Comparison of ENCODE assay signal across 14 cellular contexts in genomic region chr16:49620868-49621239, GRCh38.
DNase-seq lines count a peak whose midpoint lies in the region; ATAC-seq, FAIRE-seq and TF ChIP-seq lines count a peak whose summit lies in the region.
"Had no signal": no experiment of that assay in that cellular context is flagged by ENCODE, and none has a peak within 500 bp of the region (broad histone marks: within the 10 kb centered on the region; RNA-seq: fewer than 3 reads in every experiment).

No MANE protein-coding gene starts in this region.

- H3K36me3 ChIP-seq in left ventricle myocardium inferior: no peaks in the 10 kb centered on the region
- H3K36me3 ChIP-seq in rectal smooth muscle tissue (ENCODE audit: control insufficient read depth, insufficient read depth, low read length): no peaks in the 10 kb centered on the region
- no peaks in the 10 kb centered on the region for H3K36me3 ChIP-seq in breast epithelium
- H3K36me3 ChIP-seq: neutrophil, WERI-Rb-1 had no signal

- peak overlapping the region; percentile 31; the same call in 2 of the 3 replicates for H3K4me2 ChIP-seq in A549

- TF ChIP-seq RAD21 in A549 (conservative IDR thresholded peaks at IDR 0.05 in 1 of 2, IDR thresholded peaks at IDR 0.05 in 1 of 2): no peak

- peaks cover 5% of the 10 kb centered on the region; the same call in 1 of the 2 replicates for H3K36me3 Mint-ChIP-seq in WTC11

- intact Hi-C loops in left ventricle myocardium inferior (cut with micrococcal nuclease): no loop called here
- intact Hi-C loops in breast epithelium (cut with DNase I; ENCODE audit: low total_unique reads): no loop called here

- 29% methylated on average over 4 of the region's 6 CpGs for WGBS in A549 (ENCODE audit: missing lambda C conversion rate)

- TF ChIP-seq EP300 in A549 (IDR thresholded peaks at IDR 0.05): no peak

- H3K27ac ChIP-seq in A549: peak overlapping the region in 1 of 2 experiments; percentile 76; a peak in 3 of 6 replicates
- H3K27ac ChIP-seq in left ventricle myocardium inferior (replicated peaks): peak overlapping the region; percentile 80
- H3K27ac ChIP-seq in rectal smooth muscle tissue (ENCODE audit: low read depth, low read length): peak overlapping the region; percentile 78
- H3K27ac ChIP-seq in breast epithelium: peak overlapping the region in 1 of 2 donors; percentile 80
- H3K27ac ChIP-seq: neutrophil, WERI-Rb-1 had no signal

- no peaks in the 10 kb centered on the region for H3K27me3 Mint-ChIP-seq in WTC11 (ENCODE audit: low read depth)
- H3K27me3 Mint-ChIP-seq: stimulated activated naive CD8-positive, alpha-beta T cell treated with anti-CD3 and anti-CD28 coated beads, Interleukin-15, Interleukin-2, amounts not matched to agents 100 ng/mL and 50 ng/mL, for 24 hours had no signal

- peaks cover 15% of the 10 kb centered on the region for H3K4me1 Mint-ChIP-seq in WTC11

- CTCF ChIA-PET in A549 (lab: Yijun Ruan, JAX) (no interaction called here), WTC11 (lab: Charles Lee) (interaction anchor here (0.5 to 1.2 kb wide), 4 partner anchors 23 to 237 kb away, joined by 3 to 5 read pairs (median 3); no protein-coding TSS in a partner anchor)

- TF ChIP-seq POLR2A in A549 (IDR thresholded peaks at IDR 0.05; ENCODE audit: low read length) (no peak), breast epithelium (IDR thresholded peaks at IDR 0.05) (no peak), GM12891 (IDR thresholded peaks at IDR 0.05; ENCODE audit: low read depth, low read length) (no peak)

- ATAC-seq in A549 (peak; percentile 12 to 45; a peak in 3 of 6 replicates), WTC11 (peak; percentile 48; the same call in 1 of the 2 replicates)

- H3K4me3 Mint-ChIP-seq in WTC11: no peak overlapping the region
- H3K4me3 Mint-ChIP-seq: stimulated activated naive CD8-positive, alpha-beta T cell treated with anti-CD3 and anti-CD28 coated beads, Interleukin-15, Interleukin-2, amounts not matched to agents 100 ng/mL and 50 ng/mL, for 24 hours had no signal

- TF ChIP-seq CTCF in A549 (IDR thresholded peaks at IDR 0.05): no peak
- no peak for TF ChIP-seq CTCF in WTC11 (IDR thresholded peaks at IDR 0.05)
- no peak for TF ChIP-seq CTCF in left ventricle myocardium inferior (IDR thresholded peaks at IDR 0.05; ENCODE audit: borderline replicate concordance)
- TF ChIP-seq CTCF in breast epithelium (IDR thresholded peaks at IDR 0.05): no peak

- H3K27me3 ChIP-seq in left ventricle myocardium inferior (ENCODE audit: low read depth) (no peaks in the 10 kb centered on the region), rectal smooth muscle tissue (ENCODE audit: control insufficient read depth, insufficient read depth, low read length) (no peaks in the 10 kb centered on the region), breast epithelium (no peaks in the 10 kb centered on the region)
- H3K27me3 ChIP-seq: neutrophil had no signal

- H3K9me3 ChIP-seq in A549 (no peaks in the 10 kb centered on the region), left ventricle myocardium inferior (replicated peaks) (no peaks in the 10 kb centered on the region), breast epithelium (no peaks in the 10 kb centered on the region)
- H3K9me3 ChIP-seq: neutrophil had no signal

- no peaks in the 10 kb centered on the region for H3K9me3 Mint-ChIP-seq in WTC11
- H3K9me3 Mint-ChIP-seq: brain; stimulated activated naive CD8-positive, alpha-beta T cell treated with anti-CD3 and anti-CD28 coated beads, Interleukin-15, Interleukin-2, amounts not matched to agents 100 ng/mL and 50 ng/mL, for 24 hours had no signal

- H3K4me1 ChIP-seq in A549 (peaks cover 13% of the 10 kb centered on the region), left ventricle myocardium inferior (peaks cover 19% of the 10 kb centered on the region), rectal smooth muscle tissue (ENCODE audit: control insufficient read depth, insufficient read depth, low read length) (peaks cover 16% of the 10 kb centered on the region), breast epithelium (no peaks in the 10 kb centered on the region)

- POLR2A ChIA-PET in A549 (lab: Yijun Ruan, JAX): no interaction called here
- POLR2A ChIA-PET in WTC11 (lab: Charles Lee): no interaction called here

- FAIRE-seq in A549 (lab: Jason Lieb, UNC) (no peak), GM12891 (lab: Jason Lieb, UNC) (no peak), GM19239 (lab: Jason Lieb, UNC) (no peak)

- DNase-seq in A549 (ENCODE audit: low read depth in 1 of 2, low spot score in 1 of 2) (no peak), WTC11 (ENCODE audit: low spot score) (no peak), left ventricle myocardium inferior (no peak), COR-L47 (lab: John Stamatoyannopoulos, UW) (no peak), breast epithelium (ENCODE audit: low spot score in 2 of 2) (no peak), GM12891 (ENCODE audit: insufficient read length, low spot score) (no peak), GM19239 (ENCODE audit: insufficient read length, low spot score) (no peak)
- DNase-seq: RPMI8226; stimulated activated CD4-positive, alpha-beta T cell treated with anti-CD3 and anti-CD28 coated beads, Interleukin-4, amount 100 ng/mL, for 24 hours; WERI-Rb-1 had no signal

- no peak overlapping the region for H3K4me3 ChIP-seq in A549
- no peak overlapping the region for H3K4me3 ChIP-seq in left ventricle myocardium inferior
- no peak overlapping the region for H3K4me3 ChIP-seq in rectal smooth muscle tissue (ENCODE audit: low read length)
- no peak overlapping the region for H3K4me3 ChIP-seq in breast epithelium

- no peak overlapping the region for H3K9ac ChIP-seq in rectal smooth muscle tissue (ENCODE audit: low read length)

- no peak overlapping the region for H3K27ac Mint-ChIP-seq in WTC11
- H3K27ac Mint-ChIP-seq: stimulated activated naive CD8-positive, alpha-beta T cell treated with anti-CD3 and anti-CD28 coated beads, Interleukin-15, Interleukin-2, amounts not matched to agents 100 ng/mL and 50 ng/mL, for 24 hours had no signal

TF ChIP-seq in A549, 52 proteins besides CTCF, POLR2A, EP300 and RAD21 (continues in another document):
- TF ChIP-seq PBX3 (IDR thresholded peaks at IDR 0.05) (no peak), EHMT2 (IDR thresholded peaks at IDR 0.05; ENCODE audit: low read depth) (no peak), GATA3 (IDR thresholded peaks at IDR 0.05; ENCODE audit: borderline replicate concordance) (no peak), HOXB13 (CRISPR knock-in tag; IDR thresholded peaks at IDR 0.05; ENCODE audit: low read depth) (no peak), RCOR1 (IDR thresholded peaks at IDR 0.05; ENCODE audit: low read depth, low read length) (no peak), MYC (IDR thresholded peaks at IDR 0.05; ENCODE audit: borderline replicate concordance, low read length) (no peak), SREBF2 (IDR thresholded peaks at IDR 0.05) (no peak), ZSCAN20 (CRISPR knock-in tag; IDR thresholded peaks at IDR 0.05) (no peak)

TF ChIP-seq in WTC11, 78 proteins besides CTCF, POLR2A, EP300 and RAD21:
- TF ChIP-seq ZNF423 (CRISPR knock-in tag; IDR thresholded peaks at IDR 0.05): peak; percentile 84
- TF ChIP-seq GTF2I (CRISPR knock-in tag; conservative IDR thresholded peaks at IDR 0.05): no peak

TF ChIP-seq in GM12891, 5 proteins besides CTCF, POLR2A, EP300 and RAD21:
- TF ChIP-seq POLR2AphosphoS5 (IDR thresholded peaks at IDR 0.05; ENCODE audit: low read depth, low read length): no peak
- no peak for TF ChIP-seq POU2F2 (IDR thresholded peaks at IDR 0.05; ENCODE audit: low read depth, low read length)
- no peak for TF ChIP-seq TAF1 (IDR thresholded peaks at IDR 0.05; ENCODE audit: low read depth, low read length)
- no peak for TF ChIP-seq SPI1 (IDR thresholded peaks at IDR 0.05; ENCODE audit: low read depth, low read length)
- no peak for TF ChIP-seq PAX5 (IDR thresholded peaks at IDR 0.05; ENCODE audit: insufficient read depth, low read length, severe bottlenecking)
